In genomic region chr5:79480991-79481390, GRCh38 we compare ENCODE assay signal across 1 cellular context.
TF ChIP-seq lines count a peak whose summit lies in the region.

No MANE protein-coding gene starts in this region.

TF ChIP-seq in GM23338, 12 proteins besides CTCF, POLR2A, EP300 and RAD21 (continued from another document):
- TF ChIP-seq, protein P1, sequence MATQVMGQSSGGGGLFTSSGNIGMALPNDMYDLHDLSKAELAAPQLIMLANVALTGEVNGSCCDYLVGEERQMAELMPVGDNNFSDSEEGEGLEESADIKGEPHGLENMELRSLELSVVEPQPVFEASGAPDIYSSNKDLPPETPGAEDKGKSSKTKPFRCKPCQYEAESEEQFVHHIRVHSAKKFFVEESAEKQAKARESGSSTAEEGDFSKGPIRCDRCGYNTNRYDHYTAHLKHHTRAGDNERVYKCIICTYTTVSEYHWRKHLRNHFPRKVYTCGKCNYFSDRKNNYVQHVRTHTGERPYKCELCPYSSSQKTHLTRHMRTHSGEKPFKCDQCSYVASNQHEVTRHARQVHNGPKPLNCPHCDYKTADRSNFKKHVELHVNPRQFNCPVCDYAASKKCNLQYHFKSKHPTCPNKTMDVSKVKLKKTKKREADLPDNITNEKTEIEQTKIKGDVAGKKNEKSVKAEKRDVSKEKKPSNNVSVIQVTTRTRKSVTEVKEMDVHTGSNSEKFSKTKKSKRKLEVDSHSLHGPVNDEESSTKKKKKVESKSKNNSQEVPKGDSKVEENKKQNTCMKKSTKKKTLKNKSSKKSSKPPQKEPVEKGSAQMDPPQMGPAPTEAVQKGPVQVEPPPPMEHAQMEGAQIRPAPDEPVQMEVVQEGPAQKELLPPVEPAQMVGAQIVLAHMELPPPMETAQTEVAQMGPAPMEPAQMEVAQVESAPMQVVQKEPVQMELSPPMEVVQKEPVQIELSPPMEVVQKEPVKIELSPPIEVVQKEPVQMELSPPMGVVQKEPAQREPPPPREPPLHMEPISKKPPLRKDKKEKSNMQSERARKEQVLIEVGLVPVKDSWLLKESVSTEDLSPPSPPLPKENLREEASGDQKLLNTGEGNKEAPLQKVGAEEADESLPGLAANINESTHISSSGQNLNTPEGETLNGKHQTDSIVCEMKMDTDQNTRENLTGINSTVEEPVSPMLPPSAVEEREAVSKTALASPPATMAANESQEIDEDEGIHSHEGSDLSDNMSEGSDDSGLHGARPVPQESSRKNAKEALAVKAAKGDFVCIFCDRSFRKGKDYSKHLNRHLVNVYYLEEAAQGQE (IDR thresholded peaks at IDR 0.05; ENCODE audit: unreplicated experiment) = no peak
- TF ChIP-seq ZNF331 (CRISPR knock-in tag; IDR thresholded peaks at IDR 0.05; ENCODE audit: low read depth) = no peak
- no peak for TF ChIP-seq JUNB (IDR thresholded peaks at IDR 0.05; ENCODE audit: unreplicated experiment)
- no peak for TF ChIP-seq STAT1 (IDR thresholded peaks at IDR 0.05; ENCODE audit: unreplicated experiment)
- no peak for TF ChIP-seq ZNF114 (CRISPR knock-in tag; IDR thresholded peaks at IDR 0.05)
- TF ChIP-seq POLR2AphosphoS5 (IDR thresholded peaks at IDR 0.05; ENCODE audit: low read depth) = no peak
- TF ChIP-seq NANOG (IDR thresholded peaks at IDR 0.05; ENCODE audit: borderline replicate concordance) = no peak
- no peak for TF ChIP-seq EZH2phosphoT487 (IDR thresholded peaks at IDR 0.05; ENCODE audit: unreplicated experiment)
- TF ChIP-seq, protein P2, sequence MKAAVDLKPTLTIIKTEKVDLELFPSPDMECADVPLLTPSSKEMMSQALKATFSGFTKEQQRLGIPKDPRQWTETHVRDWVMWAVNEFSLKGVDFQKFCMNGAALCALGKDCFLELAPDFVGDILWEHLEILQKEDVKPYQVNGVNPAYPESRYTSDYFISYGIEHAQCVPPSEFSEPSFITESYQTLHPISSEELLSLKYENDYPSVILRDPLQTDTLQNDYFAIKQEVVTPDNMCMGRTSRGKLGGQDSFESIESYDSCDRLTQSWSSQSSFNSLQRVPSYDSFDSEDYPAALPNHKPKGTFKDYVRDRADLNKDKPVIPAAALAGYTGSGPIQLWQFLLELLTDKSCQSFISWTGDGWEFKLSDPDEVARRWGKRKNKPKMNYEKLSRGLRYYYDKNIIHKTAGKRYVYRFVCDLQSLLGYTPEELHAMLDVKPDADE (IDR thresholded peaks at IDR 0.05) = no peak
